32 cellular contexts compared by ENCODE assay signal in genomic region chr19:5243878-5244277, GRCh38.
"Had no signal": no experiment of that assay in that cellular context is flagged by ENCODE, and none has a peak within 500 bp of the region (broad histone marks: within the 10 kb centered on the region; RNA-seq: fewer than 3 reads in every experiment).

No MANE protein-coding gene starts in this region.

- DNase-seq: activated CD4-positive, alpha-beta memory T cell treated with anti-CD3 and anti-CD28 coated beads, Interleukin-2, amount 10 ng/mL, durations not matched to agents 7 days and 5 days; activated CD4-positive, alpha-beta T cell treated with anti-CD3 and anti-CD28 coated beads for 1 hour; activated CD4-positive, alpha-beta T cell treated with anti-CD3 and anti-CD28 coated beads for 4 hours; activated CD4-positive, alpha-beta T cell treated with anti-CD3 and anti-CD28 coated beads, Interleukin-2, amount 10 ng/mL, durations not matched to agents 7 days and 5 days; activated CD4-positive, alpha-beta T cell treated with anti-CD3 and anti-CD28 coated beads, Interleukin-2, amount 50 U/mL, for 4 hours; activated CD8-positive, alpha-beta memory T cell treated with anti-CD3 and anti-CD28 coated beads for 24 hours; activated effector memory CD4-positive, alpha-beta T cell treated with Interleukin-2 at 50 U/mL for 16 hours; activated gamma-delta T cell treated with Interleukin-2 at 50 U/mL for 16 hours; activated naive CD4-positive, alpha-beta T cell treated with anti-CD3 and anti-CD28 coated beads, Interleukin-2, amount 50 U/mL, for 16 hours; activated naive CD4-positive, alpha-beta T cell treated with Interleukin-2 at 50 U/mL for 16 hours; activated T-cell treated with anti-CD3 and anti-CD28 coated beads, Interleukin-2, amount 50 U/mL, for 4 hours; amniotic stem cell; anterior cingulate cortex; brain microvascular endothelial cell; dorsolateral prefrontal cortex; effector memory CD4-positive, alpha-beta T cell; endodermal cell; foreskin keratinocyte; gastrocnemius medialis; glutamatergic neuron; heart left ventricle; T-helper 2 cell had no signal

- H3K27ac Mint-ChIP-seq: activated CD4-positive, alpha-beta memory T cell treated with anti-CD3 and anti-CD28 coated beads, Interleukin-2, amount 10 ng/mL, durations not matched to agents 7 days and 5 days; activated CD4-positive, alpha-beta T cell treated with anti-CD3 and anti-CD28 coated beads, Interleukin-2, amount 10 ng/mL, durations not matched to agents 7 days and 5 days; activated naive CD8-positive, alpha-beta T cell; activated T-helper 17 cell treated with anti-CD3 and anti-CD28 coated beads, Interleukin-2, amount 50 U/mL, for 72 hours; dendritic cell treated with granulocyte-macrophage colony-stimulating factor and Interleukin-4, amounts not matched to agents 40 ng/mL and 50 ng/mL, for 4 days; endodermal cell; WTC11 had no signal

- H3K36me3 Mint-ChIP-seq: activated naive CD8-positive, alpha-beta T cell had no signal

- H3K27me3 ChIP-seq: brain microvascular endothelial cell, dorsolateral prefrontal cortex, esophagus muscularis mucosa, foreskin keratinocyte, gastrocnemius medialis, heart left ventricle had no signal

- H3K4me1 ChIP-seq: esophagus muscularis mucosa, foreskin keratinocyte, gastrocnemius medialis, heart left ventricle had no signal

- H3K9me3 Mint-ChIP-seq: activated CD4-positive, alpha-beta memory T cell treated with anti-CD3 and anti-CD28 coated beads, Interleukin-2, amount 10 ng/mL, durations not matched to agents 7 days and 5 days; activated CD4-positive, alpha-beta T cell treated with anti-CD3 and anti-CD28 coated beads, Interleukin-2, amount 10 ng/mL, durations not matched to agents 7 days and 5 days; activated T-cell treated with anti-CD3 and anti-CD28 coated beads, Interleukin-2, amount 50 U/mL, for 4 hours; activated T-helper 17 cell treated with anti-CD3 and anti-CD28 coated beads, Interleukin-2, amount 50 U/mL, for 72 hours; central memory CD8-positive, alpha-beta T cell; dendritic cell treated with granulocyte-macrophage colony-stimulating factor and Interleukin-4, amounts not matched to agents 40 ng/mL and 50 ng/mL, for 4 days; endodermal cell; WTC11 had no signal

- ATAC-seq: activated T-cell treated with anti-CD3 and anti-CD28 coated beads, Interleukin-2, amount 50 U/mL, for 4 hours; activated T-helper 17 cell treated with anti-CD3 and anti-CD28 coated beads, Interleukin-2, amount 50 U/mL, for 72 hours; foreskin keratinocyte; gastrocnemius medialis; heart left ventricle; WTC11 had no signal

- H3K4me3 ChIP-seq: coronary artery, dorsolateral prefrontal cortex, esophagus muscularis mucosa, gastrocnemius medialis, heart left ventricle had no signal

- H3K4me3 Mint-ChIP-seq: activated CD4-positive, alpha-beta memory T cell treated with anti-CD3 and anti-CD28 coated beads, Interleukin-2, amount 10 ng/mL, durations not matched to agents 7 days and 5 days; activated CD4-positive, alpha-beta T cell treated with anti-CD3 and anti-CD28 coated beads, Interleukin-2, amount 10 ng/mL, durations not matched to agents 7 days and 5 days; activated naive CD8-positive, alpha-beta T cell; activated T-cell treated with anti-CD3 and anti-CD28 coated beads, Interleukin-2, amount 50 U/mL, for 4 hours; activated T-helper 17 cell treated with anti-CD3 and anti-CD28 coated beads, Interleukin-2, amount 50 U/mL, for 72 hours; central memory CD8-positive, alpha-beta T cell; dendritic cell treated with granulocyte-macrophage colony-stimulating factor and Interleukin-4, amounts not matched to agents 40 ng/mL and 50 ng/mL, for 4 days; endodermal cell; WTC11 had no signal

- H3K9me3 ChIP-seq: esophagus muscularis mucosa, gastrocnemius medialis, heart left ventricle had no signal

- FAIRE-seq: astrocyte, bronchial epithelial cell had no signal

- H3K27ac ChIP-seq: brain microvascular endothelial cell, coronary artery, dorsolateral prefrontal cortex, esophagus muscularis mucosa, foreskin keratinocyte, gastrocnemius medialis, heart left ventricle, VCaP had no signal

- H3K4me1 Mint-ChIP-seq: activated CD4-positive, alpha-beta memory T cell treated with anti-CD3 and anti-CD28 coated beads, Interleukin-2, amount 10 ng/mL, durations not matched to agents 7 days and 5 days; activated CD4-positive, alpha-beta T cell treated with anti-CD3 and anti-CD28 coated beads, Interleukin-2, amount 10 ng/mL, durations not matched to agents 7 days and 5 days; central memory CD8-positive, alpha-beta T cell; endodermal cell had no signal

- H3K27me3 Mint-ChIP-seq: activated CD4-positive, alpha-beta memory T cell treated with anti-CD3 and anti-CD28 coated beads, Interleukin-2, amount 10 ng/mL, durations not matched to agents 7 days and 5 days; activated CD4-positive, alpha-beta T cell treated with anti-CD3 and anti-CD28 coated beads, Interleukin-2, amount 10 ng/mL, durations not matched to agents 7 days and 5 days; activated naive CD8-positive, alpha-beta T cell; dendritic cell treated with granulocyte-macrophage colony-stimulating factor and Interleukin-4, amounts not matched to agents 40 ng/mL and 50 ng/mL, for 4 days had no signal
